ENCODE assay signal across 8 cellular contexts in genomic region chrX:40083979-40084359, GRCh38. TPM values are rescaled to one million over a fixed set of nuclear protein-coding genes. Genes with fewer than 3 reads are reported as not detected.
DNase-seq lines count a peak whose midpoint lies in the region; TF ChIP-seq lines count a peak whose summit lies in the region.
"Had no signal": no experiment of that assay in that cellular context is flagged by ENCODE, and none has a peak within 500 bp of the region (broad histone marks: within the 10 kb centered on the region; RNA-seq: fewer than 3 reads in every experiment).

No MANE protein-coding gene starts in this region.

- peaks cover 100% of the 10 kb centered on the region for H4K20me1 ChIP-seq in smooth muscle cell (ENCODE audit: low read depth)

- peak overlapping the region; percentile 68 for H3K4me3 Mint-ChIP-seq in activated T-helper 2 cell treated with anti-CD3 and anti-CD28 coated beads, Interferon-gamma antibody, Interleukin-2, Interleukin-4, amounts not matched to agents 10 μg/mL and 5 μg/mL and 100 μg/mL, durations not matched to agents 14 hours and 24 hours and 36 hours (ENCODE audit: low read depth)

- peaks cover 12% of the 10 kb centered on the region for H3F3A ChIP-seq in smooth muscle cell (ENCODE audit: low read depth)

- 8% methylated on average over 26 of the region's 26 CpGs for WGBS in smooth muscle cell (ENCODE audit: low lambda C conversion rate)

- peak overlapping the region; percentile 62 for H3K4me3 ChIP-seq in HUES6 (ENCODE audit: low read depth, low read length)
- peak overlapping the region; percentile 39; the same call in 1 of the 2 replicates for H3K4me3 ChIP-seq in iPS-18c (ENCODE audit: insufficient read depth, low read depth, low read length)
- H3K4me3 ChIP-seq in smooth muscle cell, result peak overlapping the region; percentile 63

- H3K27ac ChIP-seq in HUES6 (ENCODE audit: low read depth, low read length) (no peak overlapping the region), smooth muscle cell (ENCODE audit: low read depth) (no peak overlapping the region)

- H3K79me2 ChIP-seq in smooth muscle cell (ENCODE audit: low read depth), result peaks cover 71% of the 10 kb centered on the region

- no peaks in the 10 kb centered on the region for H3K27me3 Mint-ChIP-seq in activated T-helper 2 cell treated with anti-CD3 and anti-CD28 coated beads, Interferon-gamma antibody, Interleukin-2, Interleukin-4, amounts not matched to agents 10 μg/mL and 5 μg/mL and 100 μg/mL, durations not matched to agents 14 hours and 24 hours and 36 hours (ENCODE audit: low read depth)

- peak overlapping the region; percentile 97 for H3K4me2 ChIP-seq in smooth muscle cell

- H3K4me1 ChIP-seq in HUES6 (ENCODE audit: control insufficient read depth, insufficient read depth, low read length), result peaks cover 80% of the 10 kb centered on the region
- H3K4me1 ChIP-seq in smooth muscle cell (ENCODE audit: low read depth), result peaks cover 60% of the 10 kb centered on the region

- H3K9me3 Mint-ChIP-seq in activated T-helper 2 cell treated with anti-CD3 and anti-CD28 coated beads, Interferon-gamma antibody, Interleukin-2, Interleukin-4, amounts not matched to agents 10 μg/mL and 5 μg/mL and 100 μg/mL, durations not matched to agents 14 hours and 24 hours and 36 hours, result no peaks in the 10 kb centered on the region

- H3K27me3 ChIP-seq in HUES6 (ENCODE audit: control insufficient read depth, insufficient read depth, low read length) (peaks cover 60% of the 10 kb centered on the region), smooth muscle cell (ENCODE audit: low read depth) (no peaks in the 10 kb centered on the region)

- intact Hi-C loops in activated T-helper 2 cell treated with anti-CD3 and anti-CD28 coated beads, Interferon-gamma antibody, Interleukin-2, Interleukin-4, amounts not matched to agents 10 μg/mL and 5 μg/mL and 100 μg/mL, durations not matched to agents 14 hours and 24 hours and 36 hours (cut with micrococcal nuclease), result no loop called here

- DNase-seq in activated T-helper 2 cell treated with anti-CD3 and anti-CD28 coated beads, Interferon-gamma antibody, Interleukin-2, Interleukin-4, amounts not matched to agents 10 μg/mL and 5 μg/mL and 100 μg/mL, durations not matched to agents 14 hours and 24 hours and 36 hours (ENCODE audit: low spot score), result no peak
- no peak for DNase-seq in smooth muscle cell (lab: John Stamatoyannopoulos, UW; ENCODE audit: unreplicated experiment)
- DNase-seq in NK-92 treated with Interleukin-12 subunit alpha and Interleukin-12 subunit beta, amount 100 ng/mL, for 24 hours (lab: John Stamatoyannopoulos, UW), result no peak
- no peak for DNase-seq in GF-D8 (lab: John Stamatoyannopoulos, UW)
- no peak for DNase-seq in cortex of kidney (lab: John Stamatoyannopoulos, UW)
- DNase-seq: stimulated activated CD4-positive, alpha-beta T cell treated with anti-CD3 and anti-CD28 coated beads, Interleukin-12 subunit alpha, Interleukin-12 subunit beta, amount 100 ng/mL, for 4 hours had no signal

- H3K27ac Mint-ChIP-seq in activated T-helper 2 cell treated with anti-CD3 and anti-CD28 coated beads, Interferon-gamma antibody, Interleukin-2, Interleukin-4, amounts not matched to agents 10 μg/mL and 5 μg/mL and 100 μg/mL, durations not matched to agents 14 hours and 24 hours and 36 hours, result no peak overlapping the region

- H3K36me3 Mint-ChIP-seq in activated T-helper 2 cell treated with anti-CD3 and anti-CD28 coated beads, Interferon-gamma antibody, Interleukin-2, Interleukin-4, amounts not matched to agents 10 μg/mL and 5 μg/mL and 100 μg/mL, durations not matched to agents 14 hours and 24 hours and 36 hours (ENCODE audit: low read depth), result peaks cover 34% of the 10 kb centered on the region

- no peak for TF ChIP-seq CTCF in smooth muscle cell (IDR thresholded peaks at IDR 0.05; ENCODE audit: borderline replicate concordance, insufficient read depth, poor library complexity, severe bottlenecking)

- no peak overlapping the region for H2AFZ ChIP-seq in smooth muscle cell (ENCODE audit: low read depth)

- H3K9me3 ChIP-seq in HUES6 (ENCODE audit: control insufficient read depth, insufficient read depth, low read depth, low read length) (no peaks in the 10 kb centered on the region; the same call in 1 of the 2 replicates), iPS-18c (ENCODE audit: control insufficient read depth, insufficient read depth, low read length) (no peaks in the 10 kb centered on the region), smooth muscle cell (replicated peaks; ENCODE audit: low read depth) (no peaks in the 10 kb centered on the region)

- H3K4me1 Mint-ChIP-seq in activated T-helper 2 cell treated with anti-CD3 and anti-CD28 coated beads, Interferon-gamma antibody, Interleukin-2, Interleukin-4, amounts not matched to agents 10 μg/mL and 5 μg/mL and 100 μg/mL, durations not matched to agents 14 hours and 24 hours and 36 hours (ENCODE audit: low read depth), result peaks cover 46% of the 10 kb centered on the region

- H3K9ac ChIP-seq in HUES6 (ENCODE audit: low read length), result peak overlapping the region; percentile 69
- peak overlapping the region; percentile 45 for H3K9ac ChIP-seq in smooth muscle cell (ENCODE audit: low read depth)

- peaks cover 3% of the 10 kb centered on the region; the same call in 1 of the 2 replicates for H3K36me3 ChIP-seq in HUES6 (ENCODE audit: control insufficient read depth, insufficient read depth, low read length)
- H3K36me3 ChIP-seq in smooth muscle cell (ENCODE audit: low read depth), result no peaks in the 10 kb centered on the region

RNA-seq across cellular contexts. Expression of gene BCOR, which starts 13.8 kb away (rescaled TPM):
- total RNA-seq in activated T-helper 2 cell treated with anti-CD3 and anti-CD28 coated beads, Interferon-gamma antibody, Interleukin-2, Interleukin-4, amounts not matched to agents 10 μg/mL and 5 μg/mL and 100 μg/mL, durations not matched to agents 14 hours and 24 hours and 36 hours, result 74.6 and 82.2 TPM in 2 replicates
- total RNA-seq in smooth muscle cell, result 28.0 and 28.5 TPM in 2 replicates
- 13.1 and 19.5 TPM in 2 replicates for polyA plus RNA-seq in smooth muscle cell
